Comparison of ENCODE assay signal across 13 cellular contexts in genomic region chr15:62625421-62626033, GRCh38.
DNase-seq lines count a peak whose midpoint lies in the region; ATAC-seq, FAIRE-seq and TF ChIP-seq lines count a peak whose summit lies in the region.
"Had no signal": no experiment of that assay in that cellular context is flagged by ENCODE, and none has a peak within 500 bp of the region (broad histone marks: within the 10 kb centered on the region; RNA-seq: fewer than 3 reads in every experiment).

No MANE protein-coding gene starts in this region.

- H3K27ac Mint-ChIP-seq in astrocyte (ENCODE audit: unreplicated experiment): peak overlapping the region; percentile 78

- FAIRE-seq in astrocyte (lab: Jason Lieb, UNC) (no peak), HepG2 (lab: Jason Lieb, UNC) (no peak)
- FAIRE-seq: frontal cortex had no signal

- POLR2A ChIA-PET in HepG2 (lab: Yijun Ruan, JAX): no interaction called here

- no peak overlapping the region for H3K4me3 Mint-ChIP-seq in astrocyte (ENCODE audit: unreplicated experiment)

- H3K9me3 ChIP-seq in GM23248 (ENCODE audit: low read depth) (no peaks in the 10 kb centered on the region), astrocyte (ENCODE audit: insufficient read depth, low read depth, low read length) (no peaks in the 10 kb centered on the region), right cardiac atrium (ENCODE audit: control insufficient read depth, low read length) (no peaks in the 10 kb centered on the region), testis (no peaks in the 10 kb centered on the region), HepG2 (ENCODE audit: low read length) (no peaks in the 10 kb centered on the region)

- no peaks in the 10 kb centered on the region for H3K9me2 ChIP-seq in GM23248 (ENCODE audit: insufficient read depth)

- H3K27ac ChIP-seq in GM23248 (peak overlapping the region; percentile 96), astrocyte (ENCODE audit: low read depth, low read length) (peak overlapping the region; percentile 7), right cardiac atrium (ENCODE audit: low read length) (peak overlapping the region; percentile 31), testis (no peak overlapping the region), HepG2 (ENCODE audit: extremely low read length, insufficient read depth, low read length) (no peak overlapping the region)

- CTCF ChIA-PET in HepG2 (lab: Yijun Ruan, JAX; ENCODE audit: low intra/inter-chr PET ratio, low total read pairs): no interaction called here

- H3K4me1 Mint-ChIP-seq in astrocyte (ENCODE audit: low read depth, unreplicated experiment): peaks cover 15% of the 10 kb centered on the region

- ATAC-seq in right cardiac atrium (peak; percentile 24 to 51), HG03045 (IDR thresholded peaks at IDR 0.05; ENCODE audit: unreplicated experiment) (no peak), HG02588 (IDR thresholded peaks at IDR 0.05; ENCODE audit: unreplicated experiment) (no peak), HG03432 (IDR thresholded peaks at IDR 0.05; ENCODE audit: unreplicated experiment) (no peak), HepG2 (no peak)
- ATAC-seq: left colon had no signal

- peaks cover 32% of the 10 kb centered on the region for H3F3A ChIP-seq in GM23248 (ENCODE audit: insufficient read depth)

- intact Hi-C loops in right cardiac atrium (cut with DNase I) (no loop called here), testis (cut with DNase I; ENCODE audit: low total_unique reads) (no loop called here), HepG2 (cut with micrococcal nuclease; ENCODE audit: unreplicated experiment) (no loop called here)

- H3K36me3 Mint-ChIP-seq in astrocyte (ENCODE audit: low read depth, unreplicated experiment): peaks cover 5% of the 10 kb centered on the region

- H4K20me1 ChIP-seq in GM23248 (ENCODE audit: insufficient read depth) (no peaks in the 10 kb centered on the region), astrocyte (ENCODE audit: insufficient read depth, low read length) (no peaks in the 10 kb centered on the region), HepG2 (ENCODE audit: insufficient read depth, low read length) (no peaks in the 10 kb centered on the region)

- no peaks in the 10 kb centered on the region for H3K9me3 Mint-ChIP-seq in astrocyte (ENCODE audit: unreplicated experiment)

- no peak for TF ChIP-seq POLR2A in testis (IDR thresholded peaks at IDR 0.05)
- TF ChIP-seq POLR2A in HepG2 (IDR thresholded peaks at IDR 0.05; ENCODE audit: insufficient read depth in 1 of 2, low read depth in 2 of 2, low read length in 2 of 2): no peak

- H3K79me2 ChIP-seq in GM23248 (ENCODE audit: insufficient read depth) (peaks cover 47% of the 10 kb centered on the region), astrocyte (ENCODE audit: insufficient read depth, low read length) (no peaks in the 10 kb centered on the region), HepG2 (ENCODE audit: insufficient read depth, low read length) (no peaks in the 10 kb centered on the region)

- H3K36me3 ChIP-seq in GM23248 (ENCODE audit: low read depth) (no peaks in the 10 kb centered on the region), astrocyte (ENCODE audit: insufficient read depth, low read length) (no peaks in the 10 kb centered on the region), testis (ENCODE audit: low read depth, missing control alignments) (no peaks in the 10 kb centered on the region), HepG2 (replicated peaks in 1 of 2; ENCODE audit: control insufficient read depth in 1 of 2, insufficient read depth in 2 of 2, low read length in 2 of 2) (no peaks in the 10 kb centered on the region)

- no peak for TF ChIP-seq RAD21 in HepG2 (CRISPR knock-in tag; IDR thresholded peaks at IDR 0.05)

- BruUV-seq in HepG2 (replicated peaks; lab: Mats Ljungman, UMichigan): no TSS peak

- TF ChIP-seq CTCF in astrocyte (IDR thresholded peaks at IDR 0.05; ENCODE audit: insufficient read depth, low read depth, low read length): no peak
- no peak for TF ChIP-seq CTCF in testis (IDR thresholded peaks at IDR 0.05)
- no peak for TF ChIP-seq CTCF in HepG2 (CRISPR knock-in tag; IDR thresholded peaks at IDR 0.05)

- peak overlapping the region; percentile 76 for H3K4me3 ChIP-seq in GM23248
- no peak overlapping the region for H3K4me3 ChIP-seq in astrocyte (ENCODE audit: insufficient read depth, low read depth, low read length)
- no peak overlapping the region for H3K4me3 ChIP-seq in right cardiac atrium (ENCODE audit: low read length)
- no peak overlapping the region for H3K4me3 ChIP-seq in testis
- no peak overlapping the region for H3K4me3 ChIP-seq in HepG2 (replicated peaks in 1 of 3; ENCODE audit: insufficient read depth in 1 of 3, low read depth in 2 of 3, low read length in 3 of 3)

- H3K4me1 ChIP-seq in GM23248 (ENCODE audit: insufficient read depth) (peaks cover 34% of the 10 kb centered on the region), astrocyte (ENCODE audit: insufficient read depth, low read length) (peaks cover 13% of the 10 kb centered on the region), right cardiac atrium (ENCODE audit: control insufficient read depth, insufficient read depth, low read length) (peaks cover 5% of the 10 kb centered on the region), testis (peaks cover 8% of the 10 kb centered on the region), HepG2 (ENCODE audit: insufficient read depth, low read length) (no peaks in the 10 kb centered on the region)

- H3K9ac ChIP-seq in GM23248: peak overlapping the region; percentile 74
- H3K9ac ChIP-seq in astrocyte (ENCODE audit: low read length): no peak overlapping the region
- H3K9ac ChIP-seq in HepG2 (ENCODE audit: insufficient read depth, low read depth, low read length): no peak overlapping the region

- H2AFZ ChIP-seq in GM23248: peak overlapping the region; percentile 56
- no peak overlapping the region for H2AFZ ChIP-seq in astrocyte (ENCODE audit: low read depth, low read length)
- H2AFZ ChIP-seq in HepG2 (ENCODE audit: low read length): no peak overlapping the region

- 2 to 4% methylated on average over 9 of the region's 9 CpGs for WGBS in GM23248 (ENCODE audit: low coverage in 1 of 2, low lambda C conversion rate in 2 of 2, missing lambda C conversion rate in 2 of 2), 2 experiments
- 58% methylated on average over 9 of the region's 9 CpGs for WGBS in right cardiac atrium
- WGBS in testis, 2 donors: 47 to 49% methylated on average over 9 of the region's 9 CpGs
- 82% methylated on average over 9 of the region's 9 CpGs for WGBS in HepG2 (ENCODE audit: low lambda C conversion rate)

- H3K4me2 ChIP-seq in GM23248 (ENCODE audit: unreplicated experiment) (peak overlapping the region; percentile 99), astrocyte (ENCODE audit: low read length) (peak overlapping the region; percentile 33), HepG2 (ENCODE audit: low read depth, low read length) (no peak overlapping the region)

- H3K27me3 ChIP-seq in GM23248 (replicated peaks; ENCODE audit: insufficient read depth) (no peaks in the 10 kb centered on the region), astrocyte (ENCODE audit: insufficient read depth, low read length) (no peaks in the 10 kb centered on the region), right cardiac atrium (ENCODE audit: control insufficient read depth, insufficient read depth) (no peaks in the 10 kb centered on the region), testis (no peaks in the 10 kb centered on the region), HepG2 (ENCODE audit: control insufficient read depth in 1 of 2, insufficient read depth in 2 of 2, low read length in 2 of 2) (no peaks in the 10 kb centered on the region)

- no peaks in the 10 kb centered on the region for H3K27me3 Mint-ChIP-seq in astrocyte (ENCODE audit: low read depth, unreplicated experiment)

- TF ChIP-seq EP300 in HepG2 (IDR thresholded peaks at IDR 0.05; ENCODE audit: low read depth in 2 of 2, low read length in 2 of 2) (no peak), HepG2 (CRISPR knock-in tag; IDR thresholded peaks at IDR 0.05; ENCODE audit: borderline replicate concordance) (no peak)

- in situ Hi-C loops in GM23248 (cut with MboI): no loop called here
- in situ Hi-C loops in HepG2 (cut with HindIII; ENCODE audit: extremely low pct_ligation_motif_present, low pct_unique_long_range_greater_than_20kb): no loop called here

- peak; percentile 86 for DNase-seq in GM23248
- no peak for DNase-seq in astrocyte (ENCODE audit: low read depth)
- DNase-seq in right cardiac atrium: peak in 2 of 3 donors; percentile 22 to 58
- DNase-seq in testis: peak; percentile 20
- no peak for DNase-seq in HepG2 (ENCODE audit: low spot score)
- DNase-seq: activated CD4-positive, CD25-positive, alpha-beta regulatory T cell treated with anti-CD3 and anti-CD28 coated beads, Interleukin-2, amount 50 U/mL, for 72 hours; DMS79 treated with DMSO at 0.1 percent for 48 hours; left colon; NCI-H526 treated with DMSO at 0.1 percent for 48 hours had no signal

TF ChIP-seq in HepG2, 621 proteins besides CTCF, POLR2A, EP300 and RAD21 (continues in another document):
- TF ChIP-seq FOXJ3 (CRISPR knock-in tag; IDR thresholded peaks at IDR 0.05; ENCODE audit: borderline replicate concordance) (no peak), ZNF660 (CRISPR knock-in tag; IDR thresholded peaks at IDR 0.05; ENCODE audit: borderline replicate concordance, low read depth) (no peak), FIP1L1 (IDR thresholded peaks at IDR 0.05; ENCODE audit: borderline replicate concordance, insufficient read depth, low read depth, low read length) (no peak), GLI4 (CRISPR knock-in tag; IDR thresholded peaks at IDR 0.05; ENCODE audit: borderline replicate concordance) (no peak), NFE2L1 (CRISPR knock-in tag; IDR thresholded peaks at IDR 0.05; ENCODE audit: borderline replicate concordance) (no peak), ZEB1 (IDR thresholded peaks at IDR 0.05; ENCODE audit: insufficient replicate concordance, low read depth) (no peak)

Comparison
In these comparisons a context has a peak if more than half of its experiments do, and no peak if none do; other contexts are left out.
1. DNase-seq: peak in GM23248 (single experiment), right cardiac atrium (2 of 3) and testis (single experiment); none in astrocyte (single experiment) and HepG2 (single experiment).
2. H3K27ac ChIP-seq: peak in GM23248 (single experiment), astrocyte (single experiment) and right cardiac atrium (single experiment); none in testis (0 of 2) and HepG2 (single experiment).
3. ATAC-seq: peak in right cardiac atrium (2 of 2); none in HG03045 (single experiment), HG02588 (single experiment), HG03432 (single experiment) and HepG2 (single experiment).